ENCODE assay signal across 8 cellular contexts in the genomic region with DNA sequence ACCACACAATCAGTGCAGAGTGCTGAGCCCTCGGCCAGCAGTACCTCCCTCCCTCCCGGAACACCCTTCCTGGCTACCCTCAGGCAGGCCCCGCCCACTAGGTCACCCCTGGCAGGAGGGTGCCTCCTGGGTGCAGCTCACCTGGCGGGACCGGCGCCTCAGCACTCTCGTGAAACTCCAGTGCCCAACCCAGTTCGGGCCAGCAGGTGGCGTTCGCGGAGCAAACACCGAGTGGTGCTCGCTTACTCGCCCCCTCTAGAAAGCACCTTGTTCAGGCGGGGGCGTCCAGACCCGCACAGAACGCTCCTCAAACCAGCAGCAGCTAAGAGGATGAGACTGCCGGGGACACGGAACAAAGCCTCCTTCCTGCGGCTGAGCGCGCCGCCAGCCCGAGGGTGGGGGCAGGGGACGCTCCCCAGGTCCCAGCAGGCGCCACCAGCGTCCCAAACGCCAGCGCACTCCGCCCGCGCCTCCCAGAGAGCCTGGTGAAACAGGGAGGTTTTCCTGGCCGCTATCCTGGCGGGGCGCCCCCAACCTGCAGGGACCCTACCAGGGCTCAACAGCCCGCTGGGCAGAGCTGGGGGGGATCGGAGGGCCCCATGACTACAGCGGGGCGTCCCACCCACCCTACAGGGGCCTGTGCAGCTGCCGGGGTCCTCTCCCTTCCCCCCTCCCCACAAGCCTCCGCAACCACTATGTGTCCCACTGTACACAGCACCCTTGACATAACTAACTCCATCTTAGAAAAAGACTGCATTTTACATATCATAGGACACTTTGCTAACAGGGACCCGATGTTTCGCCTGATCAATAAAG. TPM values are rescaled to one million over a fixed set of nuclear protein-coding genes. Genes with fewer than 3 reads are reported as not detected.
DNase-seq lines count a peak whose midpoint lies in the region; ATAC-seq lines count a peak whose summit lies in the region.

No MANE protein-coding gene starts in this region.

- ATAC-seq in GM18517 (IDR thresholded peaks at IDR 0.05; ENCODE audit: unreplicated experiment) (peak; percentile 80), HG03103 (IDR thresholded peaks at IDR 0.05; ENCODE audit: low read depth, unreplicated experiment) (peak; percentile 87)

- no CpG with 5 or more reads among the region's 44 CpGs for WGBS in mesendoderm (ENCODE audit: extremely low coverage, insufficient coverage, low lambda C conversion rate)

- H3K18ac ChIP-seq in mesendoderm (ENCODE audit: low read length): no peak overlapping the region

- no peak overlapping the region for H4K8ac ChIP-seq in mesendoderm (ENCODE audit: low read depth, low read length)

- no peaks in the 10 kb centered on the region for H3K9me3 ChIP-seq in effector memory CD4-positive, alpha-beta T cell (ENCODE audit: control insufficient read depth, low read length)

- no peak overlapping the region for H2AK5ac ChIP-seq in mesendoderm (ENCODE audit: low read length)

- H3K23ac ChIP-seq in mesendoderm (ENCODE audit: low read length): no peak overlapping the region

- peak overlapping the region; percentile 58 for H3K9ac ChIP-seq in mesendoderm (ENCODE audit: low read length)

- H3K4me2 ChIP-seq in mesendoderm (ENCODE audit: low read length): peak overlapping the region; percentile 78

- no peaks in the 10 kb centered on the region for H3K36me3 ChIP-seq in ACC112 (ENCODE audit: insufficient read depth, low read length)
- H3K36me3 ChIP-seq in effector memory CD4-positive, alpha-beta T cell (ENCODE audit: control insufficient read depth, insufficient read depth, low read length): no peaks in the 10 kb centered on the region
- no peaks in the 10 kb centered on the region for H3K36me3 ChIP-seq in mesendoderm (ENCODE audit: control insufficient read depth, insufficient read depth, low read length)

- H3K56ac ChIP-seq in mesendoderm (ENCODE audit: low read length): peak overlapping the region; percentile 81

- H3K27ac ChIP-seq in ACC112 (ENCODE audit: low read depth, low read length): no peak overlapping the region
- peak overlapping the region; percentile 73 for H3K27ac ChIP-seq in effector memory CD4-positive, alpha-beta T cell (ENCODE audit: insufficient read depth, low read length, poor library complexity, severe bottlenecking)
- H3K27ac ChIP-seq in mesendoderm (ENCODE audit: low read depth, low read length): no peak overlapping the region

- H3K4ac ChIP-seq in mesendoderm (ENCODE audit: low read depth, low read length): no peak overlapping the region

- peak; percentile 93 for DNase-seq in NCI-H345 (lab: John Stamatoyannopoulos, UW)
- peak; percentile 94 for DNase-seq in activated CD8-positive, alpha-beta memory T cell treated with anti-CD3 and anti-CD28 coated beads for 24 hours
- peak; percentile 65 to 84 (median 83) for DNase-seq in effector memory CD4-positive, alpha-beta T cell
- peak; percentile 80 for DNase-seq in mesendoderm
- peak; percentile 69 to 87 for DNase-seq in stimulated activated CD8-positive, alpha-beta memory T cell treated with anti-CD3 and anti-CD28 coated beads, Interleukin-15, amount 100 ng/mL, for 4 hours (ENCODE audit: low read depth in 2 of 2)

- no peak overlapping the region for H2BK5ac ChIP-seq in mesendoderm (ENCODE audit: low read length)

- no peak overlapping the region for H2AFZ ChIP-seq in ACC112 (ENCODE audit: low read length, unreplicated experiment)

- no peak overlapping the region for H2BK15ac ChIP-seq in mesendoderm (replicated peaks; ENCODE audit: low read depth)

- H3K4me3 ChIP-seq in ACC112 (ENCODE audit: low read depth, low read length): peak overlapping the region; percentile 72
- H3K4me3 ChIP-seq in effector memory CD4-positive, alpha-beta T cell (ENCODE audit: insufficient read depth, low read depth, low read length, poor library complexity, severe bottlenecking): peak overlapping the region; percentile 48
- no peak overlapping the region for H3K4me3 ChIP-seq in mesendoderm (ENCODE audit: low read length)

- H3K79me2 ChIP-seq in ACC112 (ENCODE audit: control insufficient read depth, insufficient read depth, low read length, unreplicated experiment): no peaks in the 10 kb centered on the region
- no peaks in the 10 kb centered on the region for H3K79me2 ChIP-seq in mesendoderm (ENCODE audit: control insufficient read depth, insufficient read depth, low read length)

- H3K27me3 ChIP-seq in ACC112 (ENCODE audit: insufficient read depth, low read length) (peaks cover 59% of the 10 kb centered on the region), mesendoderm (ENCODE audit: insufficient read depth, low read length, poor library complexity) (no peaks in the 10 kb centered on the region)
- H3K27me3 ChIP-seq in effector memory CD4-positive, alpha-beta T cell (replicated peaks; ENCODE audit: control insufficient read depth, insufficient read depth, low read length, poor library complexity, severe bottlenecking): no peaks in the 10 kb centered on the region

- no peak overlapping the region for H4K5ac ChIP-seq in mesendoderm (ENCODE audit: low read length)

- H2BK120ac ChIP-seq in mesendoderm (ENCODE audit: low read depth, low read length): no peak overlapping the region

- no peaks in the 10 kb centered on the region for H3K79me1 ChIP-seq in mesendoderm (ENCODE audit: low read length)

- H3K4me1 ChIP-seq in ACC112 (ENCODE audit: control insufficient read depth, insufficient read depth, low read length, unreplicated experiment) (no peaks in the 10 kb centered on the region), mesendoderm (ENCODE audit: control insufficient read depth, low read depth, low read length) (no peaks in the 10 kb centered on the region)
- peaks cover 41% of the 10 kb centered on the region for H3K4me1 ChIP-seq in effector memory CD4-positive, alpha-beta T cell (ENCODE audit: control insufficient read depth, insufficient read depth, low read length, poor library complexity, severe bottlenecking)

RNA-seq across cellular contexts. Expression of gene MRPS5, which starts 44.7 kb away (rescaled TPM):
- polyA plus RNA-seq in mesendoderm (2013, experiment 1 of 2): 46.8 TPM
- polyA plus RNA-seq in mesendoderm (2013, experiment 2 of 2): 48.4 TPM

RNA-seq across cellular contexts. Expression of gene MAL, which starts 51.4 kb away (rescaled TPM):
- polyA plus RNA-seq in mesendoderm (2013, experiment 1 of 2): 0.10 TPM
- 0.14 TPM for polyA plus RNA-seq in mesendoderm (2013, experiment 2 of 2)
